ENCODE assay signal across 9 cellular contexts in genomic region chr1:224092111-224092510, GRCh38.
"Had no signal": no experiment of that assay in that cellular context is flagged by ENCODE, and none has a peak within 500 bp of the region (broad histone marks: within the 10 kb centered on the region; RNA-seq: fewer than 3 reads in every experiment).

No MANE protein-coding gene starts in this region.

- H3K9ac ChIP-seq: GM23248 had no signal

- H3K4me3 ChIP-seq: GM23248, GM23338, HAP-1 had no signal

- H3K27ac ChIP-seq: GM23248 had no signal

- H3K36me3 ChIP-seq: HAP-1 had no signal

- DNase-seq: GM23248, GOT3, H7, H9, HCEC 1CT, HFFc6 had no signal

- H3K9me3 ChIP-seq: HAP-1 had no signal

- ATAC-seq: GM23338, HCT116 had no signal

- H3K4me1 ChIP-seq: HAP-1 had no signal

- H2AFZ ChIP-seq: GM23248, GM23338 had no signal

- H3K4me2 ChIP-seq: GM23338 had no signal
